ENCODE assay signal across 8 cellular contexts in the genomic region with DNA sequence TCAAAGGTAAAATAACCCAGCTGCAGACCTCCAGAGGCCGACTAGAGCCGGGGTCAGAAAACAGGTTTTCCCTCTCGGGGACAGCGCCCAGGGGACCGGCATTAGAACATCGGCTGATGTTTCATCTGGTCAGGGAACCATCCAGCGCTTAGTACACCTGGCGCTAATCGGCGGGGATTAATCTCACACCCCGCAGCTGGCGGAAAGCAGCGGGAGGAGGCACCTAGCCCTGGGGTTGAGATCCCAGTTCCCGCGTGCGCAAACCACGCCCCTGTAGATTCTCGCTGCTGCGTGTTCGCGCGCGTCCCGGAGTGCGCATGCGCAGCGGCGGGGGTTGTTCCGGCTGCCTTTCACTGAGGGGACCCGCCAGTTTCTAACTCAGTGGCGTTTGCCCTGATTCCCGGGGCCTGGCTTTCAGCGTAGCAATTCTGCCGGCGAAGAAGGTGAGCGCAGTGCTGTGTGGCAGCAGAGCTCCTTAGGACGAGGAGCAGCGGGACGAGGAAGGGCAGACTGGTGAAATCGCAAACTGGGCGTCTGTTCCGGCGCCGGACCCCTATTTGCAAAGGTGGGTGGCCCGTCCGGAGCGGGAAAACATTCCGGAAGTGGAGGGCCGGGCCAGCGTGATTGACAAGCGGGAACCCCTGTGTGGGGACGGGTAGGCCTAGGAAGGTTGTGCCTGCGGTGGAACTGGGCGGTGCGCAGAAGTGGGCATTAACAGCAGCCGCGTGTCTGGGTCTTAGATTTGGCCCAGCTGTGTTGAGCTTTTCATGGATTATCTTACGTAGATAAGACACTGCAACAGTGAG. TPM values are rescaled to one million over a fixed set of nuclear protein-coding genes. Genes with fewer than 3 reads are reported as not detected.
DNase-seq lines count a peak whose midpoint lies in the region; ATAC-seq and TF ChIP-seq lines count a peak whose summit lies in the region.
"Not testable (repeated sequence)": the region's sequence is repeated elsewhere in the genome, so short reads cannot be mapped to it uniquely, and the experiment has no call there.

A gene (plus strand): TSS at position 334 of the 806 bp plus-strand sequence. CDS start 4,534 bp downstream, outside the sequence.

- H3K4me3 ChIP-seq in choroid plexus epithelial cell (ENCODE audit: low read depth, low read length), result peak within 1 kb of the TSS; percentile 56

- peak; percentile 85 for DNase-seq in Ammon's horn (ENCODE audit: low spot score)
- DNase-seq in GM19238 (ENCODE audit: insufficient read length, low spot score), result peak; percentile 80
- peak; percentile 66 for DNase-seq in NCI-H510A treated with DMSO at 0.1 percent for 48 hours (lab: John Stamatoyannopoulos, UW)
- DNase-seq in activated CD4-positive, alpha-beta T cell treated with anti-CD3 and anti-CD28 coated beads for 24 hours (ENCODE audit: low read depth in 2 of 2), result peak; percentile 83 to 89
- DNase-seq in choroid plexus epithelial cell (ENCODE audit: low read depth), result peak; percentile 91
- peak; percentile 91 to 95 for DNase-seq in left colon
- peak; percentile 83 to 89 for DNase-seq in stimulated activated CD4-positive, alpha-beta T cell treated with anti-CD3 and anti-CD28 coated beads, Interleukin-1b, Interleukin-23, amount 100 ng/mL, for 4 hours (ENCODE audit: low read depth in 2 of 2)

- intact Hi-C loops in left colon (cut with DNase I, micrococcal nuclease), result not testable (repeated sequence)

- ATAC-seq in HG03439 (IDR thresholded peaks at IDR 0.05; ENCODE audit: unreplicated experiment), result peak; percentile 95
- peak; percentile 90 for ATAC-seq in left colon

- not testable (repeated sequence) for TF ChIP-seq CTCF in choroid plexus epithelial cell (conservative IDR thresholded peaks at IDR 0.05; ENCODE audit: low read depth, low read length)

RNA-seq across cellular contexts. Expression of the gene that starts here (rescaled TPM):
- 10 to 100 TPM; 15.5 to 51.4 TPM for total RNA-seq in left colon

Comparison
In these comparisons a context has a peak if more than half of its experiments do, and no peak if none do; other contexts are left out.
1. Peak in every context shown above with its lines: DNase-seq, ATAC-seq and H3K4me3 ChIP-seq.